8 cellular contexts compared by ENCODE assay signal in the genomic region with DNA sequence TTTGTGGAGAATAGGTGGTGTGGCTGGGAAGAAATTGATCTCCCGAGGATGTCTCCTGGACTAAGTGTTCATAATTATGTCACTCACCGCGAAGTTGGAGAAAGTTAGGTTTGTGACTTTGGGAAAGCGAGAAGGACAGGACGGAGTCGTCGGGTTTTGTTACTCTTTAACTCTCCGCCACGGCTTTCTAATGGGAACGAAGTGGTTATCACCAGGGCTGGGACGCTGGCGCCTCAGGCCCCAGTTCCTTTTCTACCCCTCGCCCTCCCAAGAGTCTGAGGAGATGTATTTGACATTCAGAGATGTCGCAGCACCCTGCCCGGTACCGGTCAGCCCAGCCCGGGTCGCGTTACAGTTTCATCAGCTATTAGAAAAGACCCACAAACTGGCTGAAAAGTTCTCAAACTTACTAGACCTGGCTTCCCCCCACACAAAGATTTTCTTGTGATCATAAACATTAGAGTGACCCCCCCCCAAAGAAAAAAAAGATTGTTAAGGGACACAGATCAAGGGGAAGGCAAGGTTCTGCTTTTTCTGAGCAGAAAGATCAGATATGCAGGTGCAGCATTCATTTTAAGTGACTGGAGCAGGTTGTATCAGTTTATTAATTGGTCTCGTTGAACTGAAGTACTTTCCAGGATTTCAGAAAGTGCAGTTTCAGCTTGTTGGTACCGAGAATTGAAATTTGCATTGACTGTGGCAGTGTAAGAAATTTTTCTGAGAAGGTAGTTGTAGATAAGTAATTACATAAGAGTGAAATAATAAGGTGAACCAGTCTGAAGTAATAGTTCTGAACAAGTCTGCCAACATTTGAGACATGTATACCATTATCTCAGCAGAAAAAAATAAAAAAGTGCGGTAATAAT. TPM values are rescaled to one million over a fixed set of nuclear protein-coding genes. Genes with fewer than 3 reads are reported as not detected.
DNase-seq lines count a peak whose midpoint lies in the region; ATAC-seq and TF ChIP-seq lines count a peak whose summit lies in the region.

No MANE protein-coding gene starts in this region.

- H3K4me3 ChIP-seq in HUES64 (ENCODE audit: low read length) (peak overlapping the region; percentile 70), iPS-18c (ENCODE audit: insufficient read depth, low read depth, low read length) (peak overlapping the region; percentile 68)

- no peaks in the 10 kb centered on the region for H3K9me3 Mint-ChIP-seq in CD14-positive monocyte
- no peaks in the 10 kb centered on the region for H3K9me3 Mint-ChIP-seq in activated naive CD8-positive, alpha-beta T cell treated with anti-CD3 and anti-CD28 coated beads for 36 hours
- H3K9me3 Mint-ChIP-seq in stimulated activated naive CD8-positive, alpha-beta T cell treated with anti-CD3 and anti-CD28 coated beads, Interleukin-15, Interleukin-2, amounts not matched to agents 100 ng/mL and 50 ng/mL, for 24 hours: no peaks in the 10 kb centered on the region

- no peak overlapping the region for H3K27ac ChIP-seq in HUES64 (ENCODE audit: low read depth, low read length)

- H3K4me1 ChIP-seq in HUES64 (ENCODE audit: insufficient read depth, low read length): peaks cover 37% of the 10 kb centered on the region

- intact Hi-C loops in CD14-positive monocyte (cut with micrococcal nuclease): loop anchor here (5.0 to 10.0 kb wide), 7 partner anchors 83 to 595 kb away; partner anchors contain the start of gene ADSS2 (in 1 of the 2)

- H3K4me1 Mint-ChIP-seq in CD14-positive monocyte: peaks cover 13% of the 10 kb centered on the region
- peaks cover 25% of the 10 kb centered on the region for H3K4me1 Mint-ChIP-seq in activated naive CD8-positive, alpha-beta T cell treated with anti-CD3 and anti-CD28 coated beads for 36 hours
- H3K4me1 Mint-ChIP-seq in stimulated activated naive CD8-positive, alpha-beta T cell treated with anti-CD3 and anti-CD28 coated beads, Interleukin-15, Interleukin-2, amounts not matched to agents 100 ng/mL and 50 ng/mL, for 24 hours (ENCODE audit: low read depth): peaks cover 22% of the 10 kb centered on the region

- peak overlapping the region; percentile 61 for H3K9ac ChIP-seq in HUES64 (ENCODE audit: low read depth, low read length)

- no peak for TF ChIP-seq CTCF in CD14-positive monocyte (IDR thresholded peaks at IDR 0.05)

- no peaks in the 10 kb centered on the region for H3K9me3 ChIP-seq in HUES64 (ENCODE audit: insufficient read depth, low read depth, low read length)
- H3K9me3 ChIP-seq in iPS-18c (ENCODE audit: control insufficient read depth, insufficient read depth, low read length): no peaks in the 10 kb centered on the region

- peaks cover 2 to 3% of the 10 kb centered on the region in 2 donors for H3K36me3 Mint-ChIP-seq in CD14-positive monocyte
- no peaks in the 10 kb centered on the region for H3K36me3 Mint-ChIP-seq in activated naive CD8-positive, alpha-beta T cell treated with anti-CD3 and anti-CD28 coated beads for 36 hours
- no peaks in the 10 kb centered on the region for H3K36me3 Mint-ChIP-seq in stimulated activated naive CD8-positive, alpha-beta T cell treated with anti-CD3 and anti-CD28 coated beads, Interleukin-15, Interleukin-2, amounts not matched to agents 100 ng/mL and 50 ng/mL, for 24 hours (ENCODE audit: low read depth)

- H3K27me3 Mint-ChIP-seq in CD14-positive monocyte (ENCODE audit: low read depth in 3 of 3): peaks cover 0 to 2% (median 0%) of the 10 kb centered on the region in 3 donors
- H3K27me3 Mint-ChIP-seq in activated naive CD8-positive, alpha-beta T cell treated with anti-CD3 and anti-CD28 coated beads for 36 hours: no peaks in the 10 kb centered on the region
- no peaks in the 10 kb centered on the region for H3K27me3 Mint-ChIP-seq in stimulated activated naive CD8-positive, alpha-beta T cell treated with anti-CD3 and anti-CD28 coated beads, Interleukin-15, Interleukin-2, amounts not matched to agents 100 ng/mL and 50 ng/mL, for 24 hours

- DNase-seq in CD14-positive monocyte (ENCODE audit: low spot score): no peak
- DNase-seq in activated naive CD8-positive, alpha-beta T cell treated with anti-CD3 and anti-CD28 coated beads for 36 hours: peak; percentile 6

- peaks cover 18% of the 10 kb centered on the region for H3K27me3 ChIP-seq in HUES64 (ENCODE audit: insufficient read depth, low read length)

- peaks cover 16% of the 10 kb centered on the region for H3K36me3 ChIP-seq in HUES64 (ENCODE audit: insufficient read depth, low read length)

- peak overlapping the region; percentile 96 to 97 (median 96) for H3K27ac Mint-ChIP-seq in CD14-positive monocyte
- no peak overlapping the region for H3K27ac Mint-ChIP-seq in activated naive CD8-positive, alpha-beta T cell treated with anti-CD3 and anti-CD28 coated beads for 36 hours
- peak overlapping the region; percentile 93 for H3K27ac Mint-ChIP-seq in stimulated activated naive CD8-positive, alpha-beta T cell treated with anti-CD3 and anti-CD28 coated beads, Interleukin-15, Interleukin-2, amounts not matched to agents 100 ng/mL and 50 ng/mL, for 24 hours

- ATAC-seq in HG03520 (IDR thresholded peaks at IDR 0.05; ENCODE audit: unreplicated experiment) (no peak), GM18867 (IDR thresholded peaks at IDR 0.05; ENCODE audit: unreplicated experiment) (no peak), HG02759 (IDR thresholded peaks at IDR 0.05; ENCODE audit: unreplicated experiment) (no peak)

- H3K4me3 Mint-ChIP-seq in CD14-positive monocyte: peak overlapping the region; percentile 98 to 100
- H3K4me3 Mint-ChIP-seq in activated naive CD8-positive, alpha-beta T cell treated with anti-CD3 and anti-CD28 coated beads for 36 hours: peak overlapping the region; percentile 95
- H3K4me3 Mint-ChIP-seq in stimulated activated naive CD8-positive, alpha-beta T cell treated with anti-CD3 and anti-CD28 coated beads, Interleukin-15, Interleukin-2, amounts not matched to agents 100 ng/mL and 50 ng/mL, for 24 hours: peak overlapping the region; percentile 93

- WGBS in HUES64: 9% methylated on average over 22 of the region's 22 CpGs

RNA-seq across cellular contexts. Expression of gene ZBTB18, which starts 0.9 kb away (rescaled TPM):
- polyA plus RNA-seq in CD14-positive monocyte: 1 to 10 TPM; 3.0 to 3.6 TPM
- 7.8 TPM for polyA plus RNA-seq in HUES64 (2013, experiment 1 of 2)
- polyA plus RNA-seq in HUES64 (2013, experiment 2 of 2): 10.8 TPM
- 1 to 10 TPM; 5.6 to 5.7 TPM for total RNA-seq in activated naive CD8-positive, alpha-beta T cell treated with anti-CD3 and anti-CD28 coated beads for 36 hours
